ENCODE assay signal across 37 cellular contexts in genomic region chr5:6250121-6250520, GRCh38.
"Had no signal": no experiment of that assay in that cellular context is flagged by ENCODE, and none has a peak within 500 bp of the region (broad histone marks: within the 10 kb centered on the region; RNA-seq: fewer than 3 reads in every experiment).

No MANE protein-coding gene starts in this region.

- H3K9me3 Mint-ChIP-seq: activated B cell treated with CpG ODN at 0.5 μM for 24 hours; activated CD4-positive, alpha-beta memory T cell treated with anti-CD3 and anti-CD28 coated beads for 36 hours; activated CD8-positive, alpha-beta T cell treated with anti-CD3 and anti-CD28 coated beads for 36 hours; activated naive CD4-positive, alpha-beta T cell treated with anti-CD3 and anti-CD28 coated beads, Interleukin-2, amount 50 U/mL, for 72 hours; activated naive CD8-positive, alpha-beta T cell treated with anti-CD3 and anti-CD28 coated beads for 36 hours; activated T-cell treated with anti-CD3 and anti-CD28 coated beads, Interleukin-2, amount 50 U/mL, for 72 hours; activated T-helper 17 cell treated with anti-CD3 and anti-CD28 coated beads, Interleukin-2, amount 50 U/mL, for 72 hours; T-helper 1 cell treated with Interleukin-12 subunit alpha and Interleukin-12 subunit beta and Interleukin-4 antibody, amounts not matched to agents 30 μg/mL and 1 μg/mL, for 36 hours; T-helper 2 cell treated with Interferon-gamma antibody and Interleukin-4, amounts not matched to agents 5 μg/mL and 100 μg/mL, for 36 hours had no signal

- H3K27ac ChIP-seq: adrenal gland, body of pancreas, brain microvascular endothelial cell, breast epithelium, VCaP had no signal

- H3K27ac Mint-ChIP-seq: activated B cell treated with CpG ODN at 0.5 μM for 24 hours; activated CD4-positive, alpha-beta memory T cell treated with anti-CD3 and anti-CD28 coated beads for 36 hours; activated CD4-positive, alpha-beta T cell treated with anti-CD3 and anti-CD28 coated beads, Interleukin-2, amount 10 ng/mL, durations not matched to agents 24 days and 14 days; activated CD8-positive, alpha-beta T cell treated with anti-CD3 and anti-CD28 coated beads for 36 hours; activated naive CD4-positive, alpha-beta T cell treated with anti-CD3 and anti-CD28 coated beads for 36 hours; activated naive CD4-positive, alpha-beta T cell treated with anti-CD3 and anti-CD28 coated beads, Interleukin-2, amount 50 U/mL, for 72 hours; activated naive CD8-positive, alpha-beta T cell treated with anti-CD3 and anti-CD28 coated beads for 36 hours; activated T-cell treated with anti-CD3 and anti-CD28 coated beads, Interleukin-2, amount 50 U/mL, for 72 hours; activated T-helper 1 cell treated with anti-CD3 and anti-CD28 coated beads, Interleukin-12 subunit alpha, Interleukin-12 subunit beta, Interleukin-2, Interleukin-4 antibody, amounts not matched to agents 30 ng/mL and 10 ng/mL and 1 ng/mL, durations not matched to agents 14 hours and 24 hours and 36 hours; activated T-helper 17 cell treated with anti-CD3 and anti-CD28 coated beads, Interleukin-2, amount 50 U/mL, for 72 hours; T-helper 1 cell treated with Interleukin-12 subunit alpha and Interleukin-12 subunit beta and Interleukin-4 antibody, amounts not matched to agents 30 μg/mL and 1 μg/mL, for 36 hours; T-helper 2 cell treated with Interferon-gamma antibody and Interleukin-4, amounts not matched to agents 5 μg/mL and 100 μg/mL, for 36 hours had no signal

- H3K36me3 Mint-ChIP-seq: activated CD4-positive, alpha-beta memory T cell treated with anti-CD3 and anti-CD28 coated beads for 36 hours; activated naive CD4-positive, alpha-beta T cell treated with anti-CD3 and anti-CD28 coated beads, Interleukin-2, amount 50 U/mL, for 72 hours; activated naive CD8-positive, alpha-beta T cell treated with anti-CD3 and anti-CD28 coated beads for 36 hours had no signal

- H3K27me3 ChIP-seq: adrenal gland, body of pancreas, brain microvascular endothelial cell, breast epithelium had no signal

- H3K27me3 Mint-ChIP-seq: activated CD4-positive, alpha-beta T cell treated with anti-CD3 and anti-CD28 coated beads, Interleukin-2, amount 10 ng/mL, durations not matched to agents 24 days and 14 days; activated CD8-positive, alpha-beta T cell treated with anti-CD3 and anti-CD28 coated beads for 36 hours had no signal

- FAIRE-seq: astrocyte, TTC549 had no signal

- H3K9me3 ChIP-seq: adrenal gland, body of pancreas, breast epithelium had no signal

- H3K4me1 Mint-ChIP-seq: activated B cell treated with CpG ODN at 0.5 μM for 24 hours; activated naive CD8-positive, alpha-beta T cell treated with anti-CD3 and anti-CD28 coated beads for 36 hours; activated T-helper 17 cell treated with anti-CD3 and anti-CD28 coated beads, Interleukin-2, amount 50 U/mL, for 72 hours had no signal

- H3K4me3 Mint-ChIP-seq: activated B cell treated with CpG ODN at 0.5 μM for 24 hours; activated CD4-positive, alpha-beta memory T cell treated with anti-CD3 and anti-CD28 coated beads for 36 hours; activated CD4-positive, alpha-beta T cell treated with anti-CD3 and anti-CD28 coated beads, Interleukin-2, amount 10 ng/mL, durations not matched to agents 24 days and 14 days; activated CD8-positive, alpha-beta T cell treated with anti-CD3 and anti-CD28 coated beads for 36 hours; activated naive CD4-positive, alpha-beta T cell treated with anti-CD3 and anti-CD28 coated beads for 36 hours; activated naive CD8-positive, alpha-beta T cell treated with anti-CD3 and anti-CD28 coated beads for 36 hours; activated T-cell treated with anti-CD3 and anti-CD28 coated beads, Interleukin-2, amount 50 U/mL, for 4 hours; activated T-cell treated with anti-CD3 and anti-CD28 coated beads, Interleukin-2, amount 50 U/mL, for 72 hours; activated T-helper 1 cell treated with anti-CD3 and anti-CD28 coated beads, Interleukin-12 subunit alpha, Interleukin-12 subunit beta, Interleukin-2, Interleukin-4 antibody, amounts not matched to agents 30 ng/mL and 10 ng/mL and 1 ng/mL, durations not matched to agents 14 hours and 24 hours and 36 hours; activated T-helper 17 cell treated with anti-CD3 and anti-CD28 coated beads, Interleukin-2, amount 50 U/mL, for 72 hours; T-helper 1 cell treated with Interleukin-12 subunit alpha and Interleukin-12 subunit beta and Interleukin-4 antibody, amounts not matched to agents 30 μg/mL and 1 μg/mL, for 36 hours; T-helper 2 cell treated with Interferon-gamma antibody and Interleukin-4, amounts not matched to agents 5 μg/mL and 100 μg/mL, for 36 hours had no signal

- H3K4me1 ChIP-seq: adrenal gland, body of pancreas, breast epithelium had no signal

- H3K36me3 ChIP-seq: adrenal gland, brain microvascular endothelial cell, breast epithelium had no signal

- H3K4me3 ChIP-seq: adrenal gland, body of pancreas, breast epithelium had no signal

- DNase-seq: activated B cell treated with CpG ODN at 0.5 μM for 24 hours; activated CD4-positive, alpha-beta memory T cell treated with anti-CD3 and anti-CD28 coated beads for 36 hours; activated CD4-positive, alpha-beta T cell treated with anti-CD3 and anti-CD28 coated beads for 4 hours; activated CD4-positive, alpha-beta T cell treated with anti-CD3 and anti-CD28 coated beads, Interleukin-2, amount 10 ng/mL, durations not matched to agents 24 days and 14 days; activated CD4-positive, alpha-beta T cell treated with anti-CD3 and anti-CD28 coated beads, Interleukin-2, amount 50 U/mL, for 1 hour; activated CD4-positive, alpha-beta T cell treated with anti-CD3 and anti-CD28 coated beads, Interleukin-2, amount 50 U/mL, for 4 hours; activated CD4-positive, CD25-positive, alpha-beta regulatory T cell treated with anti-CD3 and anti-CD28 coated beads, Interleukin-2, amount 50 U/mL, for 72 hours; activated CD8-positive, alpha-beta memory T cell treated with anti-CD3 and anti-CD28 coated beads, Interleukin-2, amount 50 U/mL, for 4 hours; activated CD8-positive, alpha-beta T cell treated with anti-CD3 and anti-CD28 coated beads for 36 hours; activated effector memory CD4-positive, alpha-beta T cell treated with anti-CD3 and anti-CD28 coated beads, Interleukin-2, amount 50 U/mL, for 16 hours; activated gamma-delta T cell treated with Interleukin-2 at 50 U/mL for 16 hours; activated naive CD4-positive, alpha-beta T cell; activated naive CD4-positive, alpha-beta T cell treated with anti-CD3 and anti-CD28 coated beads for 36 hours; activated naive CD4-positive, alpha-beta T cell treated with anti-CD3 and anti-CD28 coated beads, Interleukin-2, amount 50 U/mL, for 16 hours; activated naive CD8-positive, alpha-beta T cell treated with anti-CD3 and anti-CD28 coated beads for 36 hours; activated T-cell treated with anti-CD3 and anti-CD28 coated beads for 4 hours; activated T-cell treated with anti-CD3 and anti-CD28 coated beads, Interleukin-2, amount 50 U/mL, for 1 hour; activated T-cell treated with anti-CD3 and anti-CD28 coated beads, Interleukin-2, amount 50 U/mL, for 4 hours; activated T-cell treated with anti-CD3 and anti-CD28 coated beads, Interleukin-2, amount 50 U/mL, for 72 hours; adrenal gland; amniotic stem cell; aorta; body of pancreas; brain microvascular endothelial cell; central memory CD4-positive, alpha-beta T cell; T-helper 1 cell; T-helper 2 cell; T-helper 9 cell had no signal
